Comparison of ENCODE assay signal across 25 cellular contexts in the genomic region with DNA sequence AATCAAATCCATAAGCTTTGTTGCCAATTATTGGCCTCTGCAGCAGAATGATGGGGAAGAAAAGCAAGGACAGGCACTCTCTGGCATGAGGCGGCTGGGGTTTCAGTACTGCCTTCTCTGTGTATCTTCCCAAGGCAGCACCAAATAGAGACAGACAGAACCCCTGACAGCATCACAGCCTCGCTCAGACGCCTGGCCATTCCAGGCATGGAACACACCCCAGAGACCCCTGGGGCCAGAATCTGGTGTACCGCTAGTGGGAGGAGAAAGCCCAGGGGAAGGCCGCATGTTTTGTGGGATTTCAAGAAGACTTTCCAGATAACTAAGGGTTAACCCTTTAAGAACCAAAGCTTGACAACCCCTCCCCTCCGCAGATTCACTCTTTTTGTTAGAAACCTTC.
"Had no signal": no experiment of that assay in that cellular context is flagged by ENCODE, and none has a peak within 500 bp of the region (broad histone marks: within the 10 kb centered on the region; RNA-seq: fewer than 3 reads in every experiment).

No MANE protein-coding gene starts in this region.

- H3K27ac Mint-ChIP-seq: naive thymus-derived CD4-positive, alpha-beta T cell; natural killer cell treated with Interleukin-12 subunit alpha and Interleukin-12 subunit beta and Interleukin-15 and Interleukin-18, amount 100 ng/mL, for 72 hours; stimulated activated effector memory CD8-positive, alpha-beta T cell treated with anti-CD3 and anti-CD28 coated beads, Interleukin-12 subunit alpha, Interleukin-12 subunit beta, amount 100 ng/mL, for 72 hours; stimulated activated naive CD8-positive, alpha-beta T cell treated with anti-CD3 and anti-CD28 coated beads, Interleukin-15, Interleukin-2, amounts not matched to agents 100 ng/mL and 50 ng/mL, for 24 hours; type B pancreatic cell had no signal

- DNase-seq: heart right ventricle; kidney; left colon; left lung; lower lobe of right lung; mammary epithelial cell; mesenchymal stem cell; midbrain; mucosa of descending colon; naive thymus-derived CD4-positive, alpha-beta T cell; nucleus accumbens; pancreas; posterior cingulate gyrus; retina; right cardiac atrium; stimulated activated CD4-positive, alpha-beta T cell treated with anti-CD3 and anti-CD28 coated beads, Interleukin-12 subunit alpha, Interleukin-12 subunit beta, amount 100 ng/mL, for 4 hours; stimulated activated CD4-positive, alpha-beta T cell treated with anti-CD3 and anti-CD28 coated beads, Interleukin-4, amount 100 ng/mL, for 24 hours; stimulated activated naive CD4-positive, alpha-beta T cell; tibial artery; uterus had no signal

- H3K36me3 Mint-ChIP-seq: naive thymus-derived CD4-positive, alpha-beta T cell; natural killer cell treated with Interleukin-12 subunit alpha and Interleukin-12 subunit beta and Interleukin-15 and Interleukin-18, amount 100 ng/mL, for 72 hours; stimulated activated effector memory CD8-positive, alpha-beta T cell treated with anti-CD3 and anti-CD28 coated beads, Interleukin-12 subunit alpha, Interleukin-12 subunit beta, amount 100 ng/mL, for 72 hours; type B pancreatic cell had no signal

- H3K4me1 Mint-ChIP-seq: naive thymus-derived CD4-positive, alpha-beta T cell; stimulated activated effector memory CD8-positive, alpha-beta T cell treated with anti-CD3 and anti-CD28 coated beads, Interleukin-12 subunit alpha, Interleukin-12 subunit beta, amount 100 ng/mL, for 72 hours had no signal

- H3K4me3 Mint-ChIP-seq: naive thymus-derived CD4-positive, alpha-beta T cell; natural killer cell treated with Interleukin-12 subunit alpha and Interleukin-12 subunit beta and Interleukin-15 and Interleukin-18, amount 100 ng/mL, for 72 hours; neural crest cell; stimulated activated effector memory CD8-positive, alpha-beta T cell treated with anti-CD3 and anti-CD28 coated beads, Interleukin-12 subunit alpha, Interleukin-12 subunit beta, amount 100 ng/mL, for 72 hours; stimulated activated naive CD8-positive, alpha-beta T cell treated with anti-CD3 and anti-CD28 coated beads, Interleukin-15, Interleukin-2, amounts not matched to agents 100 ng/mL and 50 ng/mL, for 24 hours; type B pancreatic cell had no signal

- H3K9me3 Mint-ChIP-seq: naive thymus-derived CD4-positive, alpha-beta T cell; natural killer cell treated with Interleukin-12 subunit alpha and Interleukin-12 subunit beta and Interleukin-15 and Interleukin-18, amount 100 ng/mL, for 72 hours; neural crest cell; stimulated activated effector memory CD8-positive, alpha-beta T cell treated with anti-CD3 and anti-CD28 coated beads, Interleukin-12 subunit alpha, Interleukin-12 subunit beta, amount 100 ng/mL, for 72 hours; stimulated activated naive CD8-positive, alpha-beta T cell treated with anti-CD3 and anti-CD28 coated beads, Interleukin-15, Interleukin-2, amounts not matched to agents 100 ng/mL and 50 ng/mL, for 24 hours; type B pancreatic cell had no signal
